ENCODE assay signal across 40 cellular contexts in the genomic region with DNA sequence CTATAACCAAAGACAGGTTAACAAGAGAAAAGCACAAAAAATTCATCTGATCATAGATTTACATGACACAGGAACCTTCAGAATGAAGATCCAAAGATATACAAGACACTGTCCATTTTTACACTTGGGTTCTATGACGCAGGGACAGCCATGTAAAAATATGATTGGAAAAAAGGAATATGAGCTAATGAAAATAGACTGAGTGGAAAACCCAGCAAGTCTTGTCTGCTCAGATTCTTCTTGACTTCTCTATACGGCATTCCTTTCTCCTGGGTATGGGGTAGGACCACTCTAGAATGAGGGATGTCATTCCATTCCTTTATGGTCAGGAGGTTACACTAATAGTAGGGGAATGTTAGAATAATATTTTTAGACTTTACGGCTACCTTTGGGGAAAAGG. TPM values are rescaled to one million over a fixed set of nuclear protein-coding genes. Genes with fewer than 3 reads are reported as not detected.
"Had no signal": no experiment of that assay in that cellular context is flagged by ENCODE, and none has a peak within 500 bp of the region (broad histone marks: within the 10 kb centered on the region; RNA-seq: fewer than 3 reads in every experiment).

No MANE protein-coding gene starts in this region.

- DNase-seq: activated effector memory CD4-positive, alpha-beta T cell treated with anti-CD3 and anti-CD28 coated beads, Interleukin-2, amount 50 U/mL, for 16 hours; activated effector memory CD4-positive, alpha-beta T cell treated with Interleukin-2 at 50 U/mL for 16 hours; activated gamma-delta T cell; activated gamma-delta T cell treated with Interleukin-2 at 50 U/mL for 16 hours; activated naive CD4-positive, alpha-beta T cell; activated naive CD4-positive, alpha-beta T cell treated with anti-CD3 and anti-CD28 coated beads for 36 hours; activated naive CD4-positive, alpha-beta T cell treated with anti-CD3 and anti-CD28 coated beads, Interleukin-2, amount 10 ng/mL, durations not matched to agents 7 days and 5 days; activated naive CD4-positive, alpha-beta T cell treated with anti-CD3 and anti-CD28 coated beads, Interleukin-2, amount 50 U/mL, for 16 hours; activated naive CD4-positive, alpha-beta T cell treated with Interleukin-2 at 50 U/mL for 16 hours; activated naive CD8-positive, alpha-beta T cell treated with anti-CD3 and anti-CD28 coated beads for 36 hours; activated naive CD8-positive, alpha-beta T cell treated with anti-CD3 and anti-CD28 coated beads, Interleukin-2, amount 10 ng/mL, durations not matched to agents 7 days and 5 days; activated naive CD8-positive, alpha-beta T cell treated with anti-CD3 and anti-CD28 coated beads, Interleukin-2, amount 50 U/mL, for 24 hours; activated T-cell treated with anti-CD3 and anti-CD28 coated beads, Interleukin-2, amount 50 U/mL, for 1 hour; activated T-cell treated with anti-CD3 and anti-CD28 coated beads, Interleukin-2, amount 50 U/mL, for 24 hours; activated T-cell treated with anti-CD3 and anti-CD28 coated beads, Interleukin-2, amount 50 U/mL, for 4 hours; activated T-cell treated with anti-CD3 and anti-CD28 coated beads, Interleukin-2, amount 50 U/mL, for 48 hours; activated T-cell treated with anti-CD3 and anti-CD28 coated beads, Interleukin-2, amount 50 U/mL, for 72 hours; adrenal gland; amniotic stem cell; amygdala; anterior cingulate cortex; aorta; body of pancreas; brain microvascular endothelial cell; caudate nucleus; central memory CD4-positive, alpha-beta T cell; cerebellar nuclear complex had no signal

- H3K36me3 Mint-ChIP-seq: activated naive CD4-positive, alpha-beta T cell treated with anti-CD3 and anti-CD28 coated beads, Interleukin-2, amount 10 ng/mL, durations not matched to agents 7 days and 5 days; activated naive CD4-positive, alpha-beta T cell treated with anti-CD3 and anti-CD28 coated beads, Interleukin-2, amount 50 U/mL, for 24 hours; activated naive CD4-positive, alpha-beta T cell treated with anti-CD3 and anti-CD28 coated beads, Interleukin-2, amount 50 U/mL, for 72 hours; activated naive CD8-positive, alpha-beta T cell; activated naive CD8-positive, alpha-beta T cell treated with anti-CD3 and anti-CD28 coated beads for 36 hours; activated naive CD8-positive, alpha-beta T cell treated with anti-CD3 and anti-CD28 coated beads, Interleukin-2, amount 10 ng/mL, durations not matched to agents 7 days and 5 days; brain had no signal

- H3K4me3 Mint-ChIP-seq: activated naive CD4-positive, alpha-beta T cell treated with anti-CD3 and anti-CD28 coated beads for 36 hours; activated naive CD4-positive, alpha-beta T cell treated with anti-CD3 and anti-CD28 coated beads, Interleukin-2, amount 10 ng/mL, durations not matched to agents 7 days and 5 days; activated naive CD4-positive, alpha-beta T cell treated with anti-CD3 and anti-CD28 coated beads, Interleukin-2, amount 50 U/mL, for 24 hours; activated naive CD8-positive, alpha-beta T cell; activated naive CD8-positive, alpha-beta T cell treated with anti-CD3 and anti-CD28 coated beads for 36 hours; activated naive CD8-positive, alpha-beta T cell treated with anti-CD3 and anti-CD28 coated beads, Interleukin-2, amount 10 ng/mL, durations not matched to agents 7 days and 5 days; activated naive CD8-positive, alpha-beta T cell treated with anti-CD3 and anti-CD28 coated beads, Interleukin-2, amount 50 U/mL, for 24 hours; activated T-cell treated with anti-CD3 and anti-CD28 coated beads, Interleukin-2, amount 50 U/mL, for 24 hours; activated T-cell treated with anti-CD3 and anti-CD28 coated beads, Interleukin-2, amount 50 U/mL, for 4 hours; activated T-cell treated with anti-CD3 and anti-CD28 coated beads, Interleukin-2, amount 50 U/mL, for 72 hours; activated T-helper 1 cell treated with anti-CD3 and anti-CD28 coated beads, Interleukin-12 subunit alpha, Interleukin-12 subunit beta, Interleukin-2, Interleukin-4 antibody, amounts not matched to agents 30 ng/mL and 10 ng/mL and 1 ng/mL, durations not matched to agents 14 hours and 24 hours and 36 hours; activated T-helper 17 cell treated with anti-CD3 and anti-CD28 coated beads, Interleukin-2, amount 50 U/mL, for 72 hours; brain; central memory CD8-positive, alpha-beta T cell had no signal

- H3K9me3 ChIP-seq: adrenal gland, ascending aorta, body of pancreas, breast epithelium had no signal

- H3K27me3 Mint-ChIP-seq: activated naive CD4-positive, alpha-beta T cell treated with anti-CD3 and anti-CD28 coated beads, Interleukin-2, amount 10 ng/mL, durations not matched to agents 7 days and 5 days; activated naive CD8-positive, alpha-beta T cell; activated naive CD8-positive, alpha-beta T cell treated with anti-CD3 and anti-CD28 coated beads for 36 hours; activated naive CD8-positive, alpha-beta T cell treated with anti-CD3 and anti-CD28 coated beads, Interleukin-2, amount 10 ng/mL, durations not matched to agents 7 days and 5 days; brain had no signal

- H3K4me1 Mint-ChIP-seq: activated naive CD4-positive, alpha-beta T cell treated with anti-CD3 and anti-CD28 coated beads, Interleukin-2, amount 10 ng/mL, durations not matched to agents 7 days and 5 days; activated naive CD4-positive, alpha-beta T cell treated with anti-CD3 and anti-CD28 coated beads, Interleukin-2, amount 50 U/mL, for 24 hours; activated naive CD8-positive, alpha-beta T cell treated with anti-CD3 and anti-CD28 coated beads for 36 hours; activated naive CD8-positive, alpha-beta T cell treated with anti-CD3 and anti-CD28 coated beads, Interleukin-2, amount 10 ng/mL, durations not matched to agents 7 days and 5 days; activated naive CD8-positive, alpha-beta T cell treated with anti-CD3 and anti-CD28 coated beads, Interleukin-2, amount 50 U/mL, for 24 hours; activated T-helper 17 cell treated with anti-CD3 and anti-CD28 coated beads, Interleukin-2, amount 50 U/mL, for 72 hours; central memory CD8-positive, alpha-beta T cell had no signal

- H3K27me3 ChIP-seq: adrenal gland, ascending aorta, body of pancreas, brain microvascular endothelial cell, breast epithelium, cardiac muscle cell had no signal

- H3K27ac Mint-ChIP-seq: activated naive CD4-positive, alpha-beta T cell treated with anti-CD3 and anti-CD28 coated beads for 36 hours; activated naive CD4-positive, alpha-beta T cell treated with anti-CD3 and anti-CD28 coated beads, Interleukin-2, amount 10 ng/mL, durations not matched to agents 7 days and 5 days; activated naive CD4-positive, alpha-beta T cell treated with anti-CD3 and anti-CD28 coated beads, Interleukin-2, amount 50 U/mL, for 24 hours; activated naive CD4-positive, alpha-beta T cell treated with anti-CD3 and anti-CD28 coated beads, Interleukin-2, amount 50 U/mL, for 72 hours; activated naive CD8-positive, alpha-beta T cell; activated naive CD8-positive, alpha-beta T cell treated with anti-CD3 and anti-CD28 coated beads for 36 hours; activated naive CD8-positive, alpha-beta T cell treated with anti-CD3 and anti-CD28 coated beads, Interleukin-2, amount 10 ng/mL, durations not matched to agents 7 days and 5 days; activated naive CD8-positive, alpha-beta T cell treated with anti-CD3 and anti-CD28 coated beads, Interleukin-2, amount 50 U/mL, for 24 hours; activated T-cell treated with anti-CD3 and anti-CD28 coated beads, Interleukin-2, amount 50 U/mL, for 24 hours; activated T-cell treated with anti-CD3 and anti-CD28 coated beads, Interleukin-2, amount 50 U/mL, for 72 hours; activated T-helper 1 cell treated with anti-CD3 and anti-CD28 coated beads, Interleukin-12 subunit alpha, Interleukin-12 subunit beta, Interleukin-2, Interleukin-4 antibody, amounts not matched to agents 30 ng/mL and 10 ng/mL and 1 ng/mL, durations not matched to agents 14 hours and 24 hours and 36 hours; activated T-helper 17 cell treated with anti-CD3 and anti-CD28 coated beads, Interleukin-2, amount 50 U/mL, for 72 hours; activated T-helper 2 cell treated with anti-CD3 and anti-CD28 coated beads, Interferon-gamma antibody, Interleukin-2, Interleukin-4, amounts not matched to agents 10 μg/mL and 5 μg/mL and 100 μg/mL, durations not matched to agents 14 hours and 24 hours and 36 hours; brain had no signal

- H3K4me3 ChIP-seq: adrenal gland, ascending aorta, body of pancreas, breast epithelium, cardiac muscle cell had no signal

- H3K9me3 Mint-ChIP-seq: activated naive CD4-positive, alpha-beta T cell treated with anti-CD3 and anti-CD28 coated beads for 36 hours; activated naive CD4-positive, alpha-beta T cell treated with anti-CD3 and anti-CD28 coated beads, Interleukin-2, amount 10 ng/mL, durations not matched to agents 7 days and 5 days; activated naive CD4-positive, alpha-beta T cell treated with anti-CD3 and anti-CD28 coated beads, Interleukin-2, amount 50 U/mL, for 24 hours; activated naive CD4-positive, alpha-beta T cell treated with anti-CD3 and anti-CD28 coated beads, Interleukin-2, amount 50 U/mL, for 72 hours; activated naive CD8-positive, alpha-beta T cell treated with anti-CD3 and anti-CD28 coated beads for 36 hours; activated naive CD8-positive, alpha-beta T cell treated with anti-CD3 and anti-CD28 coated beads, Interleukin-2, amount 10 ng/mL, durations not matched to agents 7 days and 5 days; activated naive CD8-positive, alpha-beta T cell treated with anti-CD3 and anti-CD28 coated beads, Interleukin-2, amount 50 U/mL, for 24 hours; activated T-cell treated with anti-CD3 and anti-CD28 coated beads, Interleukin-2, amount 50 U/mL, for 24 hours; activated T-cell treated with anti-CD3 and anti-CD28 coated beads, Interleukin-2, amount 50 U/mL, for 4 hours; activated T-cell treated with anti-CD3 and anti-CD28 coated beads, Interleukin-2, amount 50 U/mL, for 72 hours; activated T-helper 1 cell treated with anti-CD3 and anti-CD28 coated beads, Interleukin-12 subunit alpha, Interleukin-12 subunit beta, Interleukin-2, Interleukin-4 antibody, amounts not matched to agents 30 ng/mL and 10 ng/mL and 1 ng/mL, durations not matched to agents 14 hours and 24 hours and 36 hours; activated T-helper 17 cell treated with anti-CD3 and anti-CD28 coated beads, Interleukin-2, amount 50 U/mL, for 72 hours; activated T-helper 2 cell treated with anti-CD3 and anti-CD28 coated beads, Interferon-gamma antibody, Interleukin-2, Interleukin-4, amounts not matched to agents 10 μg/mL and 5 μg/mL and 100 μg/mL, durations not matched to agents 14 hours and 24 hours and 36 hours; brain; central memory CD8-positive, alpha-beta T cell had no signal

- H3K36me3 ChIP-seq: adrenal gland, ascending aorta, brain microvascular endothelial cell, breast epithelium, cardiac muscle cell had no signal

- FAIRE-seq: astrocyte, bronchial epithelial cell had no signal

- H3K27ac ChIP-seq: adrenal gland, ascending aorta, body of pancreas, brain microvascular endothelial cell, breast epithelium, cardiac muscle cell had no signal

- H3K4me1 ChIP-seq: adrenal gland, ascending aorta, body of pancreas, breast epithelium had no signal

RNA-seq across cellular contexts. Expression of a gene that starts 46.9 kb away (rescaled TPM):
- total RNA-seq: activated naive CD4-positive, alpha-beta T cell treated with anti-CD3 and anti-CD28 coated beads for 36 hours; activated T-helper 1 cell treated with anti-CD3 and anti-CD28 coated beads, Interleukin-12 subunit alpha, Interleukin-12 subunit beta, Interleukin-2, Interleukin-4 antibody, amounts not matched to agents 30 ng/mL and 10 ng/mL and 1 ng/mL, durations not matched to agents 14 hours and 24 hours and 36 hours; activated T-helper 2 cell treated with anti-CD3 and anti-CD28 coated beads, Interferon-gamma antibody, Interleukin-2, Interleukin-4, amounts not matched to agents 10 μg/mL and 5 μg/mL and 100 μg/mL, durations not matched to agents 14 hours and 24 hours and 36 hours; ascending aorta had no signal
- polyA plus RNA-seq: cardiac muscle cell had no signal
